Comparison of ENCODE assay signal across 12 cellular contexts in the genomic region with DNA sequence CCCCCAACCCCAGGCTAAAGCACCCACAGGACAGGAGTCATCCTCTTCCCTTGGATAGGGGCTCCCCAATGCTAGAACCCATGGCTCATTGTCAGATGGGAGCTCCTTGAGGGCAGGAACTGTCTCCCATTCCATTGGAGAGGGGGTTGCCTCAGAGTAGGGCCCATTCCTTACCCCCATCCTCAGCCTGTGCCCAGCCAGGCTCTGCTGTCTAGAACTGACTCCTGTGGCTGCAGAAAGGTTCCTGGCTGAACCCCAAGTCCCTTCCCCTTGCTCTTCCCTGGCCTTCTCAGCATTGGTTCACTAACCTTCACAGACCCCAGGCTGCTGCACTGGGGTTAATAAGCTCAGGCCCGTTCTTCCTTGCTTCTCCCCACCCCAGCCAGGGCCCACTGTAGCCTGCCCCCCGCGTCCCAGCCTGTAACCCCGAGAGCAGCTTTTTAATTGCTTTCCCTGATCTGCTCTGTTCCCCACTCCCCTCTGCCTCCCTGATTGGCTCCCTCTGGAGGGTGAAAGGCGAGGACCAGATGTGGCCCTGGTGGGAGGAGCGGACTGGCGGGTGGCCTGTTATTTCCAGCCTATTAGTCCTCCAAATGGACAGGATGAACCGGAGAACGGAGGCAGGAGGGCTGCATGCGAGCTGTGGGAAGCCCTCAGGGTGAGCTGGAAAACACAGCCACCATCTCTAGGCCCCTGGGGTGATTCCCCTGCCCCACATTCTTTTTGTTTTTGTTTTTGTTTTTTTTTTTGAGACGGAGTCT. TPM values are rescaled to one million over a fixed set of nuclear protein-coding genes. Genes with fewer than 3 reads are reported as not detected.
DNase-seq lines count a peak whose midpoint lies in the region; ATAC-seq, FAIRE-seq and TF ChIP-seq lines count a peak whose summit lies in the region.
"Had no signal": no experiment of that assay in that cellular context is flagged by ENCODE, and none has a peak within 500 bp of the region (broad histone marks: within the 10 kb centered on the region; RNA-seq: fewer than 3 reads in every experiment).

No MANE protein-coding gene starts in this region.

- no peaks in the 10 kb centered on the region for H3K4me1 Mint-ChIP-seq in activated CD4-positive, alpha-beta T cell treated with anti-CD3 and anti-CD28 coated beads, Interleukin-2, amount 10 ng/mL, durations not matched to agents 7 days and 5 days
- H3K4me1 Mint-ChIP-seq in activated CD4-positive, alpha-beta T cell treated with anti-CD3 and anti-CD28 coated beads for 36 hours, result no peaks in the 10 kb centered on the region

- H3K36me3 Mint-ChIP-seq in activated CD4-positive, alpha-beta T cell treated with anti-CD3 and anti-CD28 coated beads, Interleukin-2, amount 10 ng/mL, durations not matched to agents 7 days and 5 days (ENCODE audit: low read depth), result peaks cover 11% of the 10 kb centered on the region
- H3K36me3 Mint-ChIP-seq in activated CD4-positive, alpha-beta T cell treated with anti-CD3 and anti-CD28 coated beads for 36 hours (ENCODE audit: low read depth), result peaks cover 5% of the 10 kb centered on the region

- no peak for TF ChIP-seq POLR2A in spleen (IDR thresholded peaks at IDR 0.05)

- intact Hi-C loops in activated CD4-positive, alpha-beta T cell treated with anti-CD3 and anti-CD28 coated beads for 36 hours (cut with DNase I, micrococcal nuclease), result loop anchor here (2.0 to 10.0 kb wide), 3 partner anchors 211 to 273 kb away; partner anchors contain the start of gene PLCD3 (in 2 of the 2)
- intact Hi-C loops in left ventricle myocardium inferior (cut with micrococcal nuclease), result no loop called here
- intact Hi-C loops in spleen (cut with DNase I; ENCODE audit: low total_unique reads), result loop anchor here (5.0 kb wide), 1 partner anchor 101 kb away; no protein-coding TSS in a partner anchor

- CTCF ChIA-PET in activated CD4-positive, alpha-beta T cell treated with anti-CD3 and anti-CD28 coated beads, Interleukin-2, amount 10 ng/mL, durations not matched to agents 7 days and 5 days (lab: Charles Lee), result interaction anchor here (0.6 to 2.2 kb wide), 13 partner anchors 8 to 234 kb away, joined by 3 to 13 read pairs (median 4); partner anchors contain the start of gene ACBD4
- CTCF ChIA-PET in activated CD4-positive, alpha-beta T cell treated with anti-CD3 and anti-CD28 coated beads for 36 hours (lab: Charles Lee), result interaction anchor here (0.6 to 6.2 kb wide), 10 partner anchors 17 to 280 kb away, joined by 3 to 84 read pairs (median 4); no protein-coding TSS in a partner anchor

- peaks cover 19% of the 10 kb centered on the region for H3K27me3 Mint-ChIP-seq in activated CD4-positive, alpha-beta T cell treated with anti-CD3 and anti-CD28 coated beads, Interleukin-2, amount 10 ng/mL, durations not matched to agents 7 days and 5 days
- peaks cover 8% of the 10 kb centered on the region for H3K27me3 Mint-ChIP-seq in activated CD4-positive, alpha-beta T cell treated with anti-CD3 and anti-CD28 coated beads for 36 hours

- no peaks in the 10 kb centered on the region for H3K27me3 ChIP-seq in left ventricle myocardium inferior (ENCODE audit: low read depth)
- H3K27me3 ChIP-seq in spleen (replicated peaks in 1 of 7), result peaks cover 0 to 32% (median 0%) of the 10 kb centered on the region in 7 donors
- H3K27me3 ChIP-seq: adrenal gland, pancreas had no signal

- H3K9me3 ChIP-seq in left ventricle myocardium inferior (replicated peaks) (no peaks in the 10 kb centered on the region), spleen (no peaks in the 10 kb centered on the region)
- H3K9me3 ChIP-seq: adrenal gland, pancreas had no signal

- no peak for FAIRE-seq in D721Med (lab: Jason Lieb, UNC)
- FAIRE-seq: H54, pancreas had no signal

- TF ChIP-seq CTCF in left ventricle myocardium inferior (IDR thresholded peaks at IDR 0.05; ENCODE audit: borderline replicate concordance) (no peak), spleen (IDR thresholded peaks at IDR 0.05 in 8 of 11, conservative IDR thresholded peaks at IDR 0.05 in 3 of 11) (no peak), D721Med (IDR thresholded peaks at IDR 0.05; ENCODE audit: insufficient read depth, missing control alignments) (no peak)

- no peak for ATAC-seq in activated CD4-positive, alpha-beta T cell treated with anti-CD3 and anti-CD28 coated beads for 36 hours
- no peak for ATAC-seq in HG02642 (IDR thresholded peaks at IDR 0.05; ENCODE audit: poor library complexity, unreplicated experiment)

- POLR2A ChIA-PET in activated CD4-positive, alpha-beta T cell treated with anti-CD3 and anti-CD28 coated beads, Interleukin-2, amount 10 ng/mL, durations not matched to agents 7 days and 5 days (lab: Charles Lee), result interaction anchor here (0.6 to 0.8 kb wide), 2 partner anchors 101 to 121 kb away, joined by 3 to 5 read pairs; no protein-coding TSS in a partner anchor
- POLR2A ChIA-PET in activated CD4-positive, alpha-beta T cell treated with anti-CD3 and anti-CD28 coated beads for 36 hours (lab: Charles Lee), result no interaction called here

- H3K27ac ChIP-seq in left ventricle myocardium inferior (replicated peaks), result peak overlapping the region; percentile 85
- no peak overlapping the region for H3K27ac ChIP-seq in spleen
- H3K27ac ChIP-seq: adrenal gland, pancreas had no signal

- H3K36me3 ChIP-seq in left ventricle myocardium inferior (no peaks in the 10 kb centered on the region), spleen (peaks cover 0 to 10% (median 0%) of the 10 kb centered on the region in 6 donors)
- H3K36me3 ChIP-seq: adrenal gland, pancreas had no signal

- H3K4me1 ChIP-seq in left ventricle myocardium inferior, result peaks cover 54% of the 10 kb centered on the region
- peaks cover 0 to 25% (median 9%) of the 10 kb centered on the region in 6 donors for H3K4me1 ChIP-seq in spleen
- H3K4me1 ChIP-seq: pancreas had no signal

- no peak overlapping the region for H3K4me3 ChIP-seq in left ventricle myocardium inferior
- H3K4me3 ChIP-seq in spleen, result no peak overlapping the region
- H3K4me3 ChIP-seq: adrenal gland, pancreas had no signal

- no peak overlapping the region for H3K4me3 Mint-ChIP-seq in activated CD4-positive, alpha-beta T cell treated with anti-CD3 and anti-CD28 coated beads, Interleukin-2, amount 10 ng/mL, durations not matched to agents 7 days and 5 days
- H3K4me3 Mint-ChIP-seq in activated CD4-positive, alpha-beta T cell treated with anti-CD3 and anti-CD28 coated beads for 36 hours, result no peak overlapping the region

- WGBS in spleen, 5 donors, result 71 to 85% (median 82%) methylated on average over 11 of the region's 11 CpGs

- no peaks in the 10 kb centered on the region for H3K9me3 Mint-ChIP-seq in activated CD4-positive, alpha-beta T cell treated with anti-CD3 and anti-CD28 coated beads, Interleukin-2, amount 10 ng/mL, durations not matched to agents 7 days and 5 days
- no peaks in the 10 kb centered on the region for H3K9me3 Mint-ChIP-seq in activated CD4-positive, alpha-beta T cell treated with anti-CD3 and anti-CD28 coated beads for 36 hours (ENCODE audit: low read depth)

- H3K27ac Mint-ChIP-seq in activated CD4-positive, alpha-beta T cell treated with anti-CD3 and anti-CD28 coated beads, Interleukin-2, amount 10 ng/mL, durations not matched to agents 7 days and 5 days, result peak overlapping the region; percentile 25
- no peak overlapping the region for H3K27ac Mint-ChIP-seq in activated CD4-positive, alpha-beta T cell treated with anti-CD3 and anti-CD28 coated beads for 36 hours

- DNase-seq in activated CD4-positive, alpha-beta T cell treated with anti-CD3 and anti-CD28 coated beads, Interleukin-2, amount 10 ng/mL, durations not matched to agents 7 days and 5 days, result no peak
- no peak for DNase-seq in activated CD4-positive, alpha-beta T cell treated with anti-CD3 and anti-CD28 coated beads for 36 hours
- DNase-seq in SK-N-DZ (ENCODE audit: low spot score), result peak; percentile 81
- DNase-seq in left ventricle myocardium inferior, result peak; percentile 60
- DNase-seq in spleen, result peak; percentile 35
- DNase-seq in D721Med (ENCODE audit: insufficient read length, low spot score), result no peak
- no peak for DNase-seq in SHP77 treated with DMSO at 0.1 percent for 48 hours (lab: John Stamatoyannopoulos, UW)
- DNase-seq: NCI-H1930 had no signal

RNA-seq across cellular contexts. Expression of gene GFAP, which starts 6.0 kb away (rescaled TPM):
- total RNA-seq in activated CD4-positive, alpha-beta T cell treated with anti-CD3 and anti-CD28 coated beads, Interleukin-2, amount 10 ng/mL, durations not matched to agents 7 days and 5 days, result not detected
- not detected for total RNA-seq in activated CD4-positive, alpha-beta T cell treated with anti-CD3 and anti-CD28 coated beads for 36 hours
- 4.7 and 7.7 TPM in 2 replicates for polyA plus RNA-seq in SK-N-DZ (2014; cell fraction: cytosol; rRNA removed)
- polyA plus RNA-seq in SK-N-DZ (2014; cell fraction: nucleus; rRNA removed), result 4.7 and 6.5 TPM in 2 replicates
- total RNA-seq in left ventricle myocardium inferior, result 4.1 TPM
- total RNA-seq in spleen, result 1 to 10 TPM in 1 of 7 donors, under 1 TPM in 2, not detected in 4; 0.41 to 1.7 (median 0.54) TPM
- under 1 TPM in 2 of 3 donors, not detected in 1; 0.32 to 0.61 TPM for polyA plus RNA-seq in spleen

RNA-seq across cellular contexts. Expression of gene EFTUD2, which starts 22.1 kb away (rescaled TPM):
- 100 to 1,000 TPM; 133 to 145 TPM for total RNA-seq in activated CD4-positive, alpha-beta T cell treated with anti-CD3 and anti-CD28 coated beads, Interleukin-2, amount 10 ng/mL, durations not matched to agents 7 days and 5 days
- 100 to 1,000 TPM; 175 to 203 TPM for total RNA-seq in activated CD4-positive, alpha-beta T cell treated with anti-CD3 and anti-CD28 coated beads for 36 hours
- 136 and 147 TPM in 2 replicates for polyA plus RNA-seq in SK-N-DZ (2014; cell fraction: cytosol; rRNA removed)
- 120 and 204 TPM in 2 replicates for polyA plus RNA-seq in SK-N-DZ (2014; cell fraction: nucleus; rRNA removed)
- total RNA-seq in left ventricle myocardium inferior (62.0 TPM), spleen (100 to 1,000 TPM in 6 of 7 donors, 10 to 100 TPM in 1; 77.4 to 140 (median 104) TPM)
- polyA plus RNA-seq in spleen, result 10 to 100 TPM; 39.0 to 44.0 (median 43.6) TPM

RNA-seq across cellular contexts. Expression of gene KIF18B, which starts 26.3 kb away (rescaled TPM):
- 100 to 1,000 TPM; 107 to 109 TPM for total RNA-seq in activated CD4-positive, alpha-beta T cell treated with anti-CD3 and anti-CD28 coated beads, Interleukin-2, amount 10 ng/mL, durations not matched to agents 7 days and 5 days
- total RNA-seq in activated CD4-positive, alpha-beta T cell treated with anti-CD3 and anti-CD28 coated beads for 36 hours, result 10 to 100 TPM; 38.9 to 48.7 TPM
- polyA plus RNA-seq in SK-N-DZ (2014; cell fraction: cytosol; rRNA removed), result 23.5 and 30.3 TPM in 2 replicates
- polyA plus RNA-seq in SK-N-DZ (2014; cell fraction: nucleus; rRNA removed), result 62.3 and 71.5 TPM in 2 replicates
- 0.49 TPM for total RNA-seq in left ventricle myocardium inferior
- 1 to 10 TPM; 1.1 to 5.8 (median 4.4) TPM for total RNA-seq in spleen
- 1 to 10 TPM in 2 of 3 donors, under 1 TPM in 1; 0.26 to 1.5 (median 1.2) TPM for polyA plus RNA-seq in spleen

RNA-seq across cellular contexts. Expression of gene C1QL1, which starts 46.8 kb away (rescaled TPM):
- under 1 TPM; 0.67 to 0.77 TPM for total RNA-seq in activated CD4-positive, alpha-beta T cell treated with anti-CD3 and anti-CD28 coated beads, Interleukin-2, amount 10 ng/mL, durations not matched to agents 7 days and 5 days
- under 1 TPM; 0.37 to 0.83 TPM for total RNA-seq in activated CD4-positive, alpha-beta T cell treated with anti-CD3 and anti-CD28 coated beads for 36 hours
- 51.6 and 83.8 TPM in 2 replicates for polyA plus RNA-seq in SK-N-DZ (2014; cell fraction: cytosol; rRNA removed)
- polyA plus RNA-seq in SK-N-DZ (2014; cell fraction: nucleus; rRNA removed), result 59.9 and 62.5 TPM in 2 replicates
- total RNA-seq in left ventricle myocardium inferior (0.74 TPM), spleen (under 1 TPM in 1 of 7 donors, not detected in 6; 0.20 TPM)
- polyA plus RNA-seq in spleen, result under 1 TPM in 1 of 3 donors, not detected in 2; 0.38 TPM

Comparison
In these comparisons a context has a peak if more than half of its experiments do, and no peak if none do; other contexts are left out.
1. DNase-seq: peak in SK-N-DZ (single experiment), left ventricle myocardium inferior (single experiment) and spleen (single experiment); none in activated CD4-positive, alpha-beta T cell treated with anti-CD3 and anti-CD28 coated beads, Interleukin-2, amount 10 ng/mL, durations not matched to agents 7 days and 5 days (single experiment), activated CD4-positive, alpha-beta T cell treated with anti-CD3 and anti-CD28 coated beads for 36 hours (single experiment), D721Med (single experiment) and SHP77 treated with DMSO at 0.1 percent for 48 hours (single experiment).
2. RNA of gene KIF18B, which starts 26.3 kb away (total RNA-seq): 107 to 109 TPM in activated CD4-positive, alpha-beta T cell treated with anti-CD3 and anti-CD28 coated beads, Interleukin-2, amount 10 ng/mL, durations not matched to agents 7 days and 5 days and 38.9 to 48.7 TPM in activated CD4-positive, alpha-beta T cell treated with anti-CD3 and anti-CD28 coated beads for 36 hours; 1.1 to 5.8 TPM in spleen and 0.49 TPM in left ventricle myocardium inferior (single experiment); every median in the first group is over 4 times any median in the second.